In the genomic region with DNA sequence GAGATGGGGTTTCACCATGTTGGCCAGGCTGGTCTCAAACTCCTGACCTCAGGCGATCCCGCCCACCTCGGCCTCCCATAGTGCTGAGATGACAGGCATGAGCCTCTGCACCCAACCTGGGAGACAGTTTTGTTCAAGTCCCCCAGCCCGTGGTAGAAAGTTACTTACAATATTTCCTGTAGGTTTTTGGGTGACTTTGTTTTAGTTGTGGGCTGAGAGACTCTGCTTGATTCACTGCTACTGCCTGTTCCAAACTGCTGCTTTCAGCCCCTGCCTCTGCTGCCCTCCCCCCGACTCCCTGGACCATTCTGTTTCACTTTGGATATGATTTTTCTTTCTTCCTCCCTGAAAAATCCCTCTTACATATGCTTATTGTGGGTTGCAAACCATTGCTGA, we compare ENCODE assay signal across 15 cellular contexts. TPM values are rescaled to one million over a fixed set of nuclear protein-coding genes. Genes with fewer than 3 reads are reported as not detected.
A peak's percentile ranks its signal among the peaks of the same experiment; 100 is the strongest.
DNase-seq lines count a peak whose midpoint lies in the region; ATAC-seq, FAIRE-seq and TF ChIP-seq lines count a peak whose summit lies in the region.
"Had no signal": no experiment of that assay in that cellular context is flagged by ENCODE, and none has a peak within 500 bp of the region (broad histone marks: within the 10 kb centered on the region; RNA-seq: fewer than 3 reads in every experiment).

No MANE protein-coding gene starts in this region.

- H4K20me1 ChIP-seq in HepG2 (ENCODE audit: insufficient read depth, low read length), result no peaks in the 10 kb centered on the region

- H3K27me3 Mint-ChIP-seq in stimulated activated naive CD8-positive, alpha-beta T cell treated with anti-CD3 and anti-CD28 coated beads, Interleukin-15, amount 100 ng/mL, for 72 hours, result no peaks in the 10 kb centered on the region

- TF ChIP-seq CTCF in HepG2 (CRISPR knock-in tag; IDR thresholded peaks at IDR 0.05) (no peak), right lobe of liver (IDR thresholded peaks at IDR 0.05) (no peak), suprapubic skin (IDR thresholded peaks at IDR 0.05) (no peak)

- TF ChIP-seq POLR2A in HepG2 (IDR thresholded peaks at IDR 0.05; ENCODE audit: insufficient read depth in 1 of 2, low read depth in 2 of 2, low read length in 2 of 2) (no peak), right lobe of liver (IDR thresholded peaks at IDR 0.05) (no peak), suprapubic skin (IDR thresholded peaks at IDR 0.05) (no peak)

- BruUV-seq in HepG2 (replicated peaks; lab: Mats Ljungman, UMichigan), result no TSS peak

- H3K4me3 ChIP-seq in HepG2 (replicated peaks in 1 of 3; ENCODE audit: insufficient read depth in 1 of 3, low read depth in 2 of 3, low read length in 3 of 3) (no peak overlapping the region), right lobe of liver (no peak overlapping the region), suprapubic skin (no peak overlapping the region)
- H3K4me3 ChIP-seq: heart right ventricle, PC-9 had no signal

- in situ Hi-C loops in HepG2 (cut with HindIII; ENCODE audit: extremely low pct_ligation_motif_present, low pct_unique_long_range_greater_than_20kb), result no loop called here

- no peak for TF ChIP-seq RAD21 in HepG2 (CRISPR knock-in tag; IDR thresholded peaks at IDR 0.05)

- FAIRE-seq in HepG2 (lab: Jason Lieb, UNC), result no peak

- CTCF ChIA-PET in HepG2 (lab: Yijun Ruan, JAX; ENCODE audit: low intra/inter-chr PET ratio, low total read pairs), result no interaction called here

- peak overlapping the region; percentile 31 to 32 for H3K4me3 Mint-ChIP-seq in stimulated activated naive CD8-positive, alpha-beta T cell treated with anti-CD3 and anti-CD28 coated beads, Interleukin-15, amount 100 ng/mL, for 72 hours
- H3K4me3 Mint-ChIP-seq: memory B cell had no signal

- peak overlapping the region; percentile 46 to 51 for H3K27ac Mint-ChIP-seq in activated naive CD4-positive, alpha-beta T cell treated with anti-CD3 and anti-CD28 coated beads, Interleukin-2, amount 50 U/mL, for 72 hours
- H3K27ac Mint-ChIP-seq in stimulated activated naive CD8-positive, alpha-beta T cell treated with anti-CD3 and anti-CD28 coated beads, Interleukin-15, amount 100 ng/mL, for 72 hours, result no peak overlapping the region
- H3K27ac Mint-ChIP-seq: memory B cell had no signal

- POLR2A ChIA-PET in HepG2 (lab: Yijun Ruan, JAX), result interaction anchor here (1.7 kb wide), 1 partner anchor 13 kb away, joined by 10 read pairs; a partner anchor contains a TSS

- peaks cover 0 to 7% of the 10 kb centered on the region in 2 donors for H3K9me3 Mint-ChIP-seq in activated naive CD4-positive, alpha-beta T cell treated with anti-CD3 and anti-CD28 coated beads, Interleukin-2, amount 50 U/mL, for 72 hours
- no peaks in the 10 kb centered on the region for H3K9me3 Mint-ChIP-seq in stimulated activated naive CD8-positive, alpha-beta T cell treated with anti-CD3 and anti-CD28 coated beads, Interleukin-15, amount 100 ng/mL, for 72 hours

- H3K9me3 ChIP-seq in HepG2 (ENCODE audit: low read length) (no peaks in the 10 kb centered on the region), right lobe of liver (no peaks in the 10 kb centered on the region), suprapubic skin (no peaks in the 10 kb centered on the region)
- H3K9me3 ChIP-seq: heart right ventricle had no signal

- H2AFZ ChIP-seq in HepG2 (ENCODE audit: low read length), result no peak overlapping the region
- H2AFZ ChIP-seq: PC-9 had no signal

- H3K27me3 ChIP-seq in HepG2 (ENCODE audit: control insufficient read depth in 1 of 2, insufficient read depth in 2 of 2, low read length in 2 of 2) (peaks cover 0 to 6% of the 10 kb centered on the region in 2 experiments; a peak in 2 of 5 replicates), right lobe of liver (no peaks in the 10 kb centered on the region), suprapubic skin (no peaks in the 10 kb centered on the region)
- H3K27me3 ChIP-seq: heart right ventricle had no signal

- TF ChIP-seq EP300 in HepG2 (IDR thresholded peaks at IDR 0.05; ENCODE audit: low read depth in 2 of 2, low read length in 2 of 2) (no peak), HepG2 (CRISPR knock-in tag; IDR thresholded peaks at IDR 0.05; ENCODE audit: borderline replicate concordance) (no peak), suprapubic skin (IDR thresholded peaks at IDR 0.05) (no peak)

- ATAC-seq in HepG2, result no peak
- ATAC-seq in right lobe of liver, result no peak
- ATAC-seq in HG02870 (IDR thresholded peaks at IDR 0.05; ENCODE audit: unreplicated experiment), result peak; percentile 49
- peak; percentile 81 for ATAC-seq in activated naive CD4-positive, alpha-beta T cell treated with anti-CD3 and anti-CD28 coated beads, Interleukin-2, amount 50 U/mL, for 72 hours
- ATAC-seq in stimulated activated naive CD8-positive, alpha-beta T cell treated with anti-CD3 and anti-CD28 coated beads, Interleukin-15, amount 100 ng/mL, for 72 hours, result peak; percentile 75
- ATAC-seq in HG03432 (IDR thresholded peaks at IDR 0.05; ENCODE audit: unreplicated experiment), result no peak
- ATAC-seq: heart right ventricle had no signal

- H3K27ac ChIP-seq in HepG2 (ENCODE audit: extremely low read length, insufficient read depth, low read length) (no peak overlapping the region), right lobe of liver (no peak overlapping the region), suprapubic skin (no peak overlapping the region)
- H3K27ac ChIP-seq: heart right ventricle, PC-9 had no signal

- no peaks in the 10 kb centered on the region for H3K36me3 ChIP-seq in HepG2 (replicated peaks in 1 of 2; ENCODE audit: control insufficient read depth in 1 of 2, insufficient read depth in 2 of 2, low read length in 2 of 2)
- H3K36me3 ChIP-seq in right lobe of liver, result no peaks in the 10 kb centered on the region
- no peaks in the 10 kb centered on the region for H3K36me3 ChIP-seq in suprapubic skin
- H3K36me3 ChIP-seq: heart right ventricle had no signal

- intact Hi-C loops in HepG2 (cut with micrococcal nuclease; ENCODE audit: unreplicated experiment), result loop anchor here (1.0 kb wide), 1 partner anchor 21 kb away; no protein-coding TSS in a partner anchor
- intact Hi-C loops in right lobe of liver (cut with DNase I), result no loop called here

- 33% methylated on average over 5 of the region's 5 CpGs for WGBS in HepG2 (ENCODE audit: low lambda C conversion rate)
- WGBS in right lobe of liver (ENCODE audit: insufficient coverage, low coverage, low lambda C conversion rate, missing lambda C conversion rate), result 80% methylated on average over 5 of the region's 5 CpGs
- WGBS in suprapubic skin, result 85% methylated on average over 5 of the region's 5 CpGs

- no peaks in the 10 kb centered on the region for H3K79me2 ChIP-seq in HepG2 (ENCODE audit: insufficient read depth, low read length)

- H3K4me1 ChIP-seq in HepG2 (ENCODE audit: insufficient read depth, low read length), result peaks cover 38% of the 10 kb centered on the region
- no peaks in the 10 kb centered on the region for H3K4me1 ChIP-seq in right lobe of liver
- H3K4me1 ChIP-seq in suprapubic skin, result peaks cover 5% of the 10 kb centered on the region

- no peak overlapping the region; the same call in 1 of the 2 replicates for H3K9ac ChIP-seq in HepG2 (ENCODE audit: insufficient read depth, low read depth, low read length)

- peaks cover 0 to 16% of the 10 kb centered on the region in 2 donors for H3K36me3 Mint-ChIP-seq in activated naive CD4-positive, alpha-beta T cell treated with anti-CD3 and anti-CD28 coated beads, Interleukin-2, amount 50 U/mL, for 72 hours
- H3K36me3 Mint-ChIP-seq: memory B cell had no signal

- peak overlapping the region; percentile 67 for H3K4me2 ChIP-seq in HepG2 (ENCODE audit: low read depth, low read length)
- H3K4me2 ChIP-seq: PC-9 had no signal

- peaks cover 71% of the 10 kb centered on the region for H3K4me1 Mint-ChIP-seq in stimulated activated naive CD8-positive, alpha-beta T cell treated with anti-CD3 and anti-CD28 coated beads, Interleukin-15, amount 100 ng/mL, for 72 hours

- DNase-seq in HepG2 (ENCODE audit: low spot score) (no peak), right lobe of liver (no peak), suprapubic skin (ENCODE audit: low spot score in 2 of 2) (no peak), NCI-H1694 treated with DMSO at 0.1 percent for 48 hours (lab: John Stamatoyannopoulos, UW) (no peak)
- no peak for DNase-seq in activated naive CD4-positive, alpha-beta T cell treated with anti-CD3 and anti-CD28 coated beads, Interleukin-2, amount 50 U/mL, for 72 hours (ENCODE audit: low spot score in 2 of 2)
- peak in 1 of 2 donors; percentile 36 for DNase-seq in stimulated activated naive CD8-positive, alpha-beta T cell treated with anti-CD3 and anti-CD28 coated beads, Interleukin-15, amount 100 ng/mL, for 72 hours
- DNase-seq: heart right ventricle; islet precursor cell; NCI-H1930; NCI-H524; PC-9; stimulated activated CD4-positive, alpha-beta T cell treated with anti-CD3 and anti-CD28 coated beads, Interleukin-15, amount 100 ng/mL, for 24 hours had no signal

TF ChIP-seq in HepG2, 621 proteins besides CTCF, POLR2A, EP300 and RAD21 (continues in another document):
- TF ChIP-seq TCF7 (IDR thresholded peaks at IDR 0.05; ENCODE audit: low read depth), result no peak

RNA-seq across cellular contexts. Expression of a gene that starts 13.4 kb away (rescaled TPM):
- 24.9 and 25.8 TPM in 2 replicates for total RNA-seq in HepG2 (2016; rRNA removed; fragmentation: Illumina TruSeq; extraction: Trizol)
- 20.2 and 22.1 TPM in 2 replicates for total RNA-seq in HepG2 (2016; cell fraction: cytosol; rRNA removed; fragmentation: Illumina TruSeq; extraction: Trizol; ENCODE audit: low read depth)
- 21.5 and 23.3 TPM in 2 replicates for total RNA-seq in HepG2 (2016; cell fraction: insoluble cytoplasmic fraction; rRNA removed; fragmentation: Illumina TruSeq; extraction: Trizol)
- total RNA-seq in HepG2 (2016; cell fraction: membrane; rRNA removed; fragmentation: Illumina TruSeq; extraction: Trizol), result 15.6 and 18.2 TPM in 2 replicates
- total RNA-seq in HepG2 (2016; cell fraction: nucleus; rRNA removed; fragmentation: Illumina TruSeq; extraction: Trizol), result 49.9 and 59.2 TPM in 2 replicates
- 25.1 and 30.3 TPM in 2 replicates for polyA plus RNA-seq in HepG2 (2011; rRNA removed)
- 15.9 and 19.5 TPM in 2 replicates for polyA plus RNA-seq in HepG2 (2011; cell fraction: cytosol; rRNA removed)
- 30.1 and 32.5 TPM in 2 replicates for polyA plus RNA-seq in HepG2 (2011; cell fraction: nucleus; rRNA removed)
- polyA plus RNA-seq in HepG2 (2012), result 12.4 and 12.5 TPM in 2 replicates
- polyA plus RNA-seq in HepG2 (2016; cell fraction: cytosol; fragmentation: Illumina TruSeq; extraction: Trizol; ENCODE audit: low read depth), result 2.1 and 2.3 TPM in 2 replicates
- polyA plus RNA-seq in HepG2 (2016; cell fraction: insoluble cytoplasmic fraction; fragmentation: Illumina TruSeq; extraction: Trizol; ENCODE audit: low read depth), result 14.1 and 16.0 TPM in 2 replicates
- 3.2 and 4.8 TPM in 2 replicates for polyA plus RNA-seq in HepG2 (2016; cell fraction: membrane; fragmentation: Illumina TruSeq; extraction: Trizol; ENCODE audit: low read depth)
- 30.5 and 32.1 TPM in 2 replicates for polyA plus RNA-seq in HepG2 (2016; cell fraction: nucleus; fragmentation: Illumina TruSeq; extraction: Trizol; ENCODE audit: insufficient read depth, low read depth)
- 177 and 200 TPM in 2 replicates for polyA minus RNA-seq in HepG2 (2011; rRNA and poly(A)+ RNA removed; ENCODE audit: low replicate concordance)
- polyA minus RNA-seq in HepG2 (2011; cell fraction: cytosol; rRNA and poly(A)+ RNA removed), result 61.3 and 74.0 TPM in 2 replicates
- polyA minus RNA-seq in HepG2 (2011; cell fraction: nucleus; rRNA and poly(A)+ RNA removed), result 155 and 160 TPM in 2 replicates
- 10 to 100 TPM; 25.4 to 33.2 (median 29.3) TPM for total RNA-seq in right lobe of liver
- 100 to 1,000 TPM in 1 of 2 donors, 10 to 100 TPM in 1; 67.4 to 107 TPM for total RNA-seq in activated naive CD4-positive, alpha-beta T cell treated with anti-CD3 and anti-CD28 coated beads, Interleukin-2, amount 50 U/mL, for 72 hours
- total RNA-seq in suprapubic skin, result 10 to 100 TPM; 22.0 to 95.4 (median 29.7) TPM

Comparison
In these comparisons a context has a peak if more than half of its experiments do, and no peak if none do; other contexts are left out.
1. ATAC-seq: peak in HG02870 (single experiment), activated naive CD4-positive, alpha-beta T cell treated with anti-CD3 and anti-CD28 coated beads, Interleukin-2, amount 50 U/mL, for 72 hours (2 of 2) and stimulated activated naive CD8-positive, alpha-beta T cell treated with anti-CD3 and anti-CD28 coated beads, Interleukin-15, amount 100 ng/mL, for 72 hours (single experiment); none in HepG2 (single experiment), right lobe of liver (0 of 4) and HG03432 (single experiment).
2. H3K27ac Mint-ChIP-seq: peak in activated naive CD4-positive, alpha-beta T cell treated with anti-CD3 and anti-CD28 coated beads, Interleukin-2, amount 50 U/mL, for 72 hours (2 of 2); none in stimulated activated naive CD8-positive, alpha-beta T cell treated with anti-CD3 and anti-CD28 coated beads, Interleukin-15, amount 100 ng/mL, for 72 hours (0 of 2).